ENCODE assay signal across 19 cellular contexts in the genomic region with DNA sequence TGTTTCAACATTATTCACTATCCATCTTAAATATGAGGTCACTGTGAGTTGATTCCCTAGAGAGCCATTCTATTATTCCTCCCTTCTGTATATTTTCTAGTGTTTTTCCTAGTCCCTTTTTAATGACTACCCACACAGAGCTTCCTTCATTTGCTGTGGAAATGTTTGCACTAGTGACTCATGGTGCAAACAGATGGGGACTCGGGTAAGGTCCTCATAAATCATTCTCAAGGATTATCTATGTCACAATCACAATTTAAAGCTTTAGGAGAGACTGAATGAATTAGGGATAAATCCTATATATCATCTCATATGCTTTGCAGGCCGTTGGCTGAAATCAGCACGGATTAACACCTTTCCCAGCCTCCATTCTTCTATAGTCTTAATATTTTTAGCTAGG.
DNase-seq lines count a peak whose midpoint lies in the region; ATAC-seq and TF ChIP-seq lines count a peak whose summit lies in the region.
"Had no signal": no experiment of that assay in that cellular context is flagged by ENCODE, and none has a peak within 500 bp of the region (broad histone marks: within the 10 kb centered on the region; RNA-seq: fewer than 3 reads in every experiment).

No MANE protein-coding gene starts in this region.

- TF ChIP-seq CTCF in AG10803 (conservative IDR thresholded peaks at IDR 0.05; ENCODE audit: low read length) = no peak

- DNase-seq in AG10803 (ENCODE audit: low read depth) (peak; percentile 0), NCI-H1417 (lab: John Stamatoyannopoulos, UW) (peak; percentile 57 to 99 (median 83)), NCI-H748 (lab: John Stamatoyannopoulos, UW; ENCODE audit: unreplicated experiment) (peak; percentile 93), kidney tubule cell (ENCODE audit: low spot score) (peak; percentile 60), putamen (ENCODE audit: low spot score) (no peak)
- no peak for DNase-seq in stimulated activated CD4-positive, alpha-beta T cell treated with anti-CD3 and anti-CD28 coated beads, Interleukin-1b, Interleukin-23, amount 100 ng/mL, for 48 hours
- DNase-seq: activated B cell treated with CpG ODN at 0.5 μM for 24 hours; AML-193; naive B cell; NK-92 treated with Interleukin-12 subunit alpha and Interleukin-12 subunit beta, amount 100 ng/mL, for 24 hours; retina; stimulated activated CD4-positive, alpha-beta T cell treated with anti-CD3 and anti-CD28 coated beads, Interleukin-4, amount 100 ng/mL, for 4 hours; upper lobe of left lung had no signal

- ATAC-seq in GM19351 (IDR thresholded peaks at IDR 0.05; ENCODE audit: unreplicated experiment) = no peak
- ATAC-seq in GM21723 (IDR thresholded peaks at IDR 0.05; ENCODE audit: unreplicated experiment) = no peak
- ATAC-seq: activated naive CD4-positive, alpha-beta T cell treated with anti-CD3 and anti-CD28 coated beads, Interleukin-2, amount 50 U/mL, for 72 hours; GM12878; stimulated activated memory B cell treated with anti-CD40 and anti-IgM and Interleukin-4, amounts not matched to agents 10 μg/mL and 1 μg/mL and 100 μg/mL, for 72 hours had no signal

- H3K4me3 ChIP-seq in AG10803 (ENCODE audit: low read length) = no peak overlapping the region
- H3K4me3 ChIP-seq: GM12878, SK-N-MC, upper lobe of left lung had no signal

Comparison
In these comparisons a context has a peak if more than half of its experiments do, and no peak if none do; other contexts are left out.
1. DNase-seq: peak in AG10803 (single experiment), NCI-H1417 (3 of 3), NCI-H748 (single experiment) and kidney tubule cell (single experiment); none in stimulated activated CD4-positive, alpha-beta T cell treated with anti-CD3 and anti-CD28 coated beads, Interleukin-1b, Interleukin-23, amount 100 ng/mL, for 48 hours (single experiment) and putamen (single experiment).